In the genomic region with DNA sequence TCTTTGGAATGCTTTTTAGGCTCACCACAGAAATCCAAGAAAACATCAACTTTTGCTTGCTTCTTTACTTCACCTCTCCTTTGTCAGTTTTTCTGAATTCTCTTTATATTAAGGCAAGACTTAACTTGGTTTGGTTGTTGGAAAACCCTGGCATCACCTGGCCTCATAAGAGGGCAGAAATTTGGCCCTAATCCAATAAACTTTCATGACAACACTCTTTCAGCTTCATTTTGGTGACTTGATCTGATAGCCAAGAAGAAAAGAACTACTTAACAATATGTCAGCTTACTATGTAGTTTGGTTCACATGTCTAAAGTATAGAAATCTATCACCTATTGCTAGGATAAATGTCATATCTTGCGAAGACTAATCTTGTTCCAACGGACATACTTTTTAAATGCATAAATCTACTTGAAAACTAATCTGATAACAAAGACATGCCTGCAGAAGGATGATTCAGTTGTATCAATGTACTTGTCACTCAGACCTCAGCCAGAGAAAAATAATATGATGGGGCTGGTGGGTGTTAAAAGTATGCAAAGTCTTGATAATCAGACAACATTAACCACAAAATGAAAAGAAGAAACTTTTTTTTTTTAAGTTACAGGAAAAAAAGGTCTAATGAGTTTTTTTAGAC, we compare ENCODE assay signal across 14 cellular contexts.
"Had no signal": no experiment of that assay in that cellular context is flagged by ENCODE, and none has a peak within 500 bp of the region (broad histone marks: within the 10 kb centered on the region; RNA-seq: fewer than 3 reads in every experiment).

No MANE protein-coding gene starts in this region.

- H3K27me3 ChIP-seq: cardiac muscle cell, upper lobe of right lung had no signal

- H3K4me3 ChIP-seq: cardiac muscle cell, upper lobe of right lung had no signal

- H3K4me1 ChIP-seq: upper lobe of right lung had no signal

- H3K36me3 ChIP-seq: cardiac muscle cell, upper lobe of right lung had no signal

- DNase-seq: activated CD4-positive, alpha-beta memory T cell treated with anti-CD3 and anti-CD28 coated beads, Interleukin-2, amount 10 ng/mL, durations not matched to agents 7 days and 5 days; activated CD4-positive, alpha-beta T cell treated with anti-CD3 and anti-CD28 coated beads for 4 hours; activated effector memory CD4-positive, alpha-beta T cell treated with Interleukin-2 at 50 U/mL for 16 hours; activated naive CD4-positive, alpha-beta T cell treated with anti-CD3 and anti-CD28 coated beads, Interleukin-2, amount 50 U/mL, for 16 hours; activated T-cell treated with anti-CD3 and anti-CD28 coated beads, Interleukin-2, amount 50 U/mL, for 1 hour; effector memory CD8-positive, alpha-beta T cell; foreskin fibroblast; left ventricle myocardium superior; stimulated activated CD8-positive, alpha-beta memory T cell treated with anti-CD3 and anti-CD28 coated beads, Interleukin-4, amount 100 ng/mL, for 48 hours; stimulated activated naive CD4-positive, alpha-beta T cell; upper lobe of right lung had no signal

- ATAC-seq: effector memory CD8-positive, alpha-beta T cell; left ventricle myocardium superior; upper lobe of right lung had no signal

- H3K9me3 ChIP-seq: upper lobe of right lung had no signal

- H3K27ac Mint-ChIP-seq: activated CD4-positive, alpha-beta memory T cell treated with anti-CD3 and anti-CD28 coated beads, Interleukin-2, amount 10 ng/mL, durations not matched to agents 7 days and 5 days; effector memory CD8-positive, alpha-beta T cell; progenitor cell of endocrine pancreas; T-helper 1 cell treated with Interleukin-12 subunit alpha and Interleukin-12 subunit beta and Interleukin-4 antibody, amounts not matched to agents 30 μg/mL and 1 μg/mL, for 36 hours had no signal

- H3K9me3 Mint-ChIP-seq: activated CD4-positive, alpha-beta memory T cell treated with anti-CD3 and anti-CD28 coated beads, Interleukin-2, amount 10 ng/mL, durations not matched to agents 7 days and 5 days; effector memory CD8-positive, alpha-beta T cell had no signal

- H3K4me3 Mint-ChIP-seq: activated CD4-positive, alpha-beta memory T cell treated with anti-CD3 and anti-CD28 coated beads, Interleukin-2, amount 10 ng/mL, durations not matched to agents 7 days and 5 days; effector memory CD8-positive, alpha-beta T cell; T-helper 1 cell treated with Interleukin-12 subunit alpha and Interleukin-12 subunit beta and Interleukin-4 antibody, amounts not matched to agents 30 μg/mL and 1 μg/mL, for 36 hours had no signal

- H3K27me3 Mint-ChIP-seq: progenitor cell of endocrine pancreas had no signal
